In genomic region chr1:215905493-215906095, GRCh38 we compare ENCODE assay signal across 22 cellular contexts.
"Had no signal": no experiment of that assay in that cellular context is flagged by ENCODE, and none has a peak within 500 bp of the region (broad histone marks: within the 10 kb centered on the region; RNA-seq: fewer than 3 reads in every experiment).

No MANE protein-coding gene starts in this region.

- H3K4me3 ChIP-seq: psoas muscle, vagina had no signal

- H3K36me3 ChIP-seq: vagina had no signal

- DNase-seq: activated CD4-positive, CD25-positive, alpha-beta regulatory T cell treated with anti-CD3 and anti-CD28 coated beads, Interleukin-2, amount 50 U/mL, for 72 hours; activated CD8-positive, alpha-beta memory T cell treated with anti-CD3 and anti-CD28 coated beads for 24 hours; activated CD8-positive, alpha-beta memory T cell treated with anti-CD3 and anti-CD28 coated beads, Interleukin-2, amount 50 U/mL, for 48 hours; activated effector memory CD4-positive, alpha-beta T cell treated with Interleukin-2 at 50 U/mL for 16 hours; activated naive CD4-positive, alpha-beta T cell treated with anti-CD3 and anti-CD28 coated beads, Interleukin-2, amount 10 ng/mL, durations not matched to agents 7 days and 5 days; activated T-cell treated with anti-CD3 and anti-CD28 coated beads, Interleukin-2, amount 50 U/mL, for 48 hours; cerebellar nuclear complex; cortex of kidney; effector CD8-positive, alpha-beta T cell; naive thymus-derived CD4-positive, alpha-beta T cell; psoas muscle; right cardiac atrium; small intestine; stimulated activated CD4-positive, alpha-beta T cell treated with anti-CD3 and anti-CD28 coated beads, Interleukin-15, amount 100 ng/mL, for 24 hours; stimulated activated CD4-positive, alpha-beta T cell treated with anti-CD3 and anti-CD28 coated beads, Interleukin-2, amount 100 ng/mL, for 48 hours; T-helper 2 cell; trophoblast cell had no signal

- H3K27ac ChIP-seq: psoas muscle, vagina, VCaP had no signal

- H3K27me3 ChIP-seq: vagina had no signal

- H3K4me1 ChIP-seq: psoas muscle, vagina had no signal

- H3K9me3 ChIP-seq: psoas muscle, vagina had no signal

- ATAC-seq: esophagus mucosa; naive thymus-derived CD4-positive, alpha-beta T cell; psoas muscle; right cardiac atrium had no signal

- FAIRE-seq: bronchial epithelial cell, frontal cortex, small intestine had no signal
